Comparison of ENCODE assay signal across 27 cellular contexts in the genomic region with DNA sequence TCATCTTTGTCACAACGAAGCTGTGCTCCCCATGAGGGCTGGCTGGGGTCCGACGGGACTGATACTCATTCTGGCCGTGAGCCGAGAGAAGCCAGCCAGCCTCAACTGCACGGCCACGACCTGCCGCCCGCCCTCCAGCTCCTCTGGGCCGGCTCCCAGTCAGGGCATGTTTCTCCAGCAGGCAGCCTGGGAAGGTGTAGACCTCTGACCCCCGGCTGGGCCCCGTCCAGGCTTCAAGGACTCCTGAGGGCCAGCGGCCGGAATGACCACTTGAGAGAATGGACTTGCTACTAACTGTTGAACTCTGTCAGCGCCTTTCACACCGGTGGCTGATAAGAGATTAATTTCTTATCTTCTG. TPM values are rescaled to one million over a fixed set of nuclear protein-coding genes. Genes with fewer than 3 reads are reported as not detected.
DNase-seq lines count a peak whose midpoint lies in the region; ATAC-seq and TF ChIP-seq lines count a peak whose summit lies in the region.
"Had no signal": no experiment of that assay in that cellular context is flagged by ENCODE, and none has a peak within 500 bp of the region (broad histone marks: within the 10 kb centered on the region; RNA-seq: fewer than 3 reads in every experiment).

No MANE protein-coding gene starts in this region.

- ATAC-seq in left lobe of liver (peak; percentile 44), mucosa of descending colon (peak; percentile 48), HG02798 (IDR thresholded peaks at IDR 0.05; ENCODE audit: poor library complexity, unreplicated experiment) (no peak)
- ATAC-seq: CD8-positive, alpha-beta T cell had no signal

- no peak for TF ChIP-seq EP300 in transverse colon (IDR thresholded peaks at IDR 0.05; ENCODE audit: low read depth)

- no peaks in the 10 kb centered on the region for H3K9me3 ChIP-seq in mucosa of descending colon
- H3K9me3 ChIP-seq in transverse colon, result no peaks in the 10 kb centered on the region
- H3K9me3 ChIP-seq: HAP-1, MG63 had no signal

- DNase-seq in RWPE1 (ENCODE audit: low spot score) (no peak), left lobe of liver (ENCODE audit: low spot score) (no peak), mucosa of descending colon (peak; percentile 51 to 73 (median 68)), transverse colon (no peak), COLO829 (ENCODE audit: low spot score) (no peak), GM10266 (ENCODE audit: extremely low spot score) (no peak), NCI-H524 treated with DMSO at 0.1 percent for 48 hours (lab: John Stamatoyannopoulos, UW) (no peak)
- DNase-seq: Calu3; CD8-positive, alpha-beta T cell; DMS153; GOT3; HFFc6; IMR-90; KG1; NCI-H1105 treated with DMSO at 0.1 percent for 48 hours; NCI-H146; NCI-H2029; NCI-H69; RPMI8226; SHP77 had no signal

- TF ChIP-seq CTCF in RWPE1 (conservative IDR thresholded peaks at IDR 0.05; ENCODE audit: low read depth) (no peak), mucosa of descending colon (IDR thresholded peaks at IDR 0.05) (no peak), transverse colon (IDR thresholded peaks at IDR 0.05) (no peak), GM10266 (IDR thresholded peaks at IDR 0.05; ENCODE audit: control insufficient read depth, insufficient read depth, low read depth, missing control alignments) (no peak)

- H3K4me1 ChIP-seq in mucosa of descending colon (ENCODE audit: low read depth), result peaks cover 16% of the 10 kb centered on the region
- peaks cover 6 to 26% (median 22%) of the 10 kb centered on the region in 4 donors for H3K4me1 ChIP-seq in transverse colon
- H3K4me1 ChIP-seq: HAP-1 had no signal

- WGBS in transverse colon (ENCODE audit: low coverage in 1 of 2), 2 donors, result 42 to 73% methylated on average over 4 to 11 of the region's 16 CpGs

- CTCF ChIA-PET in RWPE1 (lab: Yijun Ruan, JAX), result no interaction called here

- H3K27me3 ChIP-seq in transverse colon, result no peaks in the 10 kb centered on the region
- H3K27me3 ChIP-seq: MG63 had no signal

- TF ChIP-seq POLR2A in transverse colon (IDR thresholded peaks at IDR 0.05), result no peak

- intact Hi-C loops in mucosa of descending colon (cut with DNase I, micrococcal nuclease), result no loop called here
- intact Hi-C loops in transverse colon (cut with DNase I; ENCODE audit: low total_unique reads), result no loop called here

- H3K36me3 ChIP-seq in mucosa of descending colon (ENCODE audit: low read depth) (no peaks in the 10 kb centered on the region), transverse colon (no peaks in the 10 kb centered on the region)
- H3K36me3 ChIP-seq: HAP-1, MG63 had no signal

- H3K4me3 ChIP-seq in mucosa of descending colon, result no peak overlapping the region
- H3K4me3 ChIP-seq in transverse colon, result no peak overlapping the region
- H3K4me3 ChIP-seq: HAP-1, MG63 had no signal

- POLR2A ChIA-PET in RWPE1 (lab: Yijun Ruan, JAX; ENCODE audit: low non-redundant PET), result no interaction called here

- peak overlapping the region; percentile 9; the same call in 1 of the 2 replicates for H3K27ac ChIP-seq in RWPE1
- H3K27ac ChIP-seq in transverse colon, result peak overlapping the region; percentile 70 to 88 (median 82)
- H3K27ac ChIP-seq: 22Rv1, C4-2B had no signal

- in situ Hi-C loops in transverse colon (cut with MboI; ENCODE audit: low pct_ligation_motif_present in 1 of 4, low pct_unique_long_range_greater_than_20kb in 1 of 4, low sequenced_read_pairs in 3 of 4), result no loop called here

RNA-seq across cellular contexts. Expression of a gene that starts 18.1 kb away (rescaled TPM):
- total RNA-seq in left lobe of liver (0.08 TPM), mucosa of descending colon (100 to 1,000 TPM; 170 to 415 (median 318) TPM), transverse colon (100 to 1,000 TPM; 111 to 354 (median 170) TPM)
- total RNA-seq: CD8-positive, alpha-beta T cell; HFFc6; IMR-90; NCI-H460; SK-MEL-5 had no signal

Comparison
In these comparisons a context has a peak if more than half of its experiments do, and no peak if none do; other contexts are left out.
1. DNase-seq: peak in mucosa of descending colon (3 of 3); none in RWPE1 (single experiment), left lobe of liver (single experiment), transverse colon (single experiment), COLO829 (single experiment), GM10266 (single experiment) and NCI-H524 treated with DMSO at 0.1 percent for 48 hours (single experiment).
2. RNA of a gene that starts 18.1 kb away (total RNA-seq): 170 to 415 TPM in mucosa of descending colon and 111 to 354 TPM in transverse colon; 0.08 TPM in left lobe of liver (single experiment); every median in the first group is over 100 times any median in the second.